In genomic region chr17:59278401-59278800, GRCh38 we compare ENCODE assay signal across 18 cellular contexts. TPM values are rescaled to one million over a fixed set of nuclear protein-coding genes. Genes with fewer than 3 reads are reported as not detected.
DNase-seq lines count a peak whose midpoint lies in the region; ATAC-seq and TF ChIP-seq lines count a peak whose summit lies in the region.
"Had no signal": no experiment of that assay in that cellular context is flagged by ENCODE, and none has a peak within 500 bp of the region (broad histone marks: within the 10 kb centered on the region; RNA-seq: fewer than 3 reads in every experiment).

No MANE protein-coding gene starts in this region.

- H3K36me3 Mint-ChIP-seq in stimulated activated effector memory CD8-positive, alpha-beta T cell treated with anti-CD3 and anti-CD28 coated beads, Interleukin-12 subunit alpha, Interleukin-12 subunit beta, amount 100 ng/mL, for 72 hours: no peaks in the 10 kb centered on the region

- intact Hi-C loops in Right ventricle myocardium superior (cut with DNase I) (no loop called here), cardiac septum (cut with DNase I) (no loop called here), adrenal gland (cut with DNase I) (no loop called here)

- no peaks in the 10 kb centered on the region for H3K4me1 ChIP-seq in adrenal gland (replicated peaks in 1 of 2)
- H3K4me1 ChIP-seq: Caco-2 had no signal

- no peaks in the 10 kb centered on the region for H3K4me1 Mint-ChIP-seq in stimulated activated effector memory CD8-positive, alpha-beta T cell treated with anti-CD3 and anti-CD28 coated beads, Interleukin-12 subunit alpha, Interleukin-12 subunit beta, amount 100 ng/mL, for 72 hours

- no peak for TF ChIP-seq CTCF in adrenal gland (IDR thresholded peaks at IDR 0.05)

- no peaks in the 10 kb centered on the region for H3K9me3 ChIP-seq in adrenal gland (replicated peaks in 1 of 3)
- H3K9me3 ChIP-seq: Caco-2 had no signal

- ATAC-seq in Right ventricle myocardium superior (ENCODE audit: poor library complexity): peak; percentile 41
- no peak for ATAC-seq in stimulated activated effector memory CD8-positive, alpha-beta T cell treated with anti-CD3 and anti-CD28 coated beads, Interleukin-12 subunit alpha, Interleukin-12 subunit beta, amount 100 ng/mL, for 72 hours
- ATAC-seq: HepG2, PC-3 had no signal

- H3K27ac ChIP-seq in adrenal gland: peak overlapping the region in 4 of 5 donors; percentile 19 to 78 (median 42)
- H3K27ac ChIP-seq: C4-2B had no signal

- H3K9me3 Mint-ChIP-seq in stimulated activated effector memory CD8-positive, alpha-beta T cell treated with anti-CD3 and anti-CD28 coated beads, Interleukin-12 subunit alpha, Interleukin-12 subunit beta, amount 100 ng/mL, for 72 hours: no peaks in the 10 kb centered on the region

- no peaks in the 10 kb centered on the region for H3K27me3 ChIP-seq in adrenal gland

- no peak for DNase-seq in Right ventricle myocardium superior
- no peak for DNase-seq in cardiac septum (ENCODE audit: low spot score)
- DNase-seq in NOMO-1 treated with DMSO at 0.1 percent for 48 hours (lab: John Stamatoyannopoulos, UW; ENCODE audit: unreplicated experiment): peak; percentile 72
- DNase-seq in adrenal gland: no peak
- DNase-seq in pons (ENCODE audit: low spot score): peak; percentile 41
- DNase-seq in stimulated activated effector memory CD8-positive, alpha-beta T cell treated with anti-CD3 and anti-CD28 coated beads, Interleukin-12 subunit alpha, Interleukin-12 subunit beta, amount 100 ng/mL, for 72 hours (ENCODE audit: low spot score in 2 of 2): no peak
- DNase-seq in DMS53 (lab: John Stamatoyannopoulos, UW): no peak
- no peak for DNase-seq in inferior parietal cortex (ENCODE audit: extremely low spot score)
- DNase-seq: Caco-2, H7, Karpas-422, MM.1S, NCI-H1417 treated with DMSO at 0.1 percent for 48 hours, NCI-H2029, NCI-H510A, PC-3 had no signal

- no peak overlapping the region for H3K4me3 Mint-ChIP-seq in stimulated activated effector memory CD8-positive, alpha-beta T cell treated with anti-CD3 and anti-CD28 coated beads, Interleukin-12 subunit alpha, Interleukin-12 subunit beta, amount 100 ng/mL, for 72 hours

- no peak overlapping the region for H3K27ac Mint-ChIP-seq in stimulated activated effector memory CD8-positive, alpha-beta T cell treated with anti-CD3 and anti-CD28 coated beads, Interleukin-12 subunit alpha, Interleukin-12 subunit beta, amount 100 ng/mL, for 72 hours

- no peaks in the 10 kb centered on the region for H3K36me3 ChIP-seq in adrenal gland (replicated peaks in 1 of 2)

- 71 to 83% (median 76%) methylated on average over 4 of the region's 4 CpGs for WGBS in adrenal gland, 4 donors

- H3K4me3 ChIP-seq in adrenal gland: no peak overlapping the region

- no peak for TF ChIP-seq POLR2A in adrenal gland (IDR thresholded peaks at IDR 0.05)

RNA-seq across cellular contexts. Expression of gene YPEL2, which starts 53.1 kb away (rescaled TPM):
- total RNA-seq in Right ventricle myocardium superior (28.9 TPM), cardiac septum (59.4 TPM), adrenal gland (10 to 100 TPM in 7 of 8 donors, 1 to 10 TPM in 1; 5.8 to 33.5 (median 28.4) TPM)
- 1 to 10 TPM; 6.0 to 7.9 (median 6.1) TPM for polyA plus RNA-seq in adrenal gland

RNA-seq across cellular contexts. Expression of gene GDPD1, which starts 58.1 kb away (rescaled TPM):
- total RNA-seq in Right ventricle myocardium superior: 2.1 TPM
- total RNA-seq in cardiac septum: 1.2 TPM
- total RNA-seq in adrenal gland: 1 to 10 TPM in 7 of 8 donors, under 1 TPM in 1; 0.36 to 6.1 (median 2.9) TPM
- polyA plus RNA-seq in adrenal gland: 1 to 10 TPM in 1 of 3 donors, under 1 TPM in 2; 0.54 to 1.6 (median 0.64) TPM

Comparison
In these comparisons a context has a peak if more than half of its experiments do, and no peak if none do; other contexts are left out.
1. DNase-seq: peak in NOMO-1 treated with DMSO at 0.1 percent for 48 hours (single experiment) and pons (single experiment); none in Right ventricle myocardium superior (single experiment), cardiac septum (single experiment), adrenal gland (0 of 7), stimulated activated effector memory CD8-positive, alpha-beta T cell treated with anti-CD3 and anti-CD28 coated beads, Interleukin-12 subunit alpha, Interleukin-12 subunit beta, amount 100 ng/mL, for 72 hours (0 of 2), DMS53 (single experiment) and inferior parietal cortex (single experiment).